ENCODE assay signal across 11 cellular contexts in the genomic region with DNA sequence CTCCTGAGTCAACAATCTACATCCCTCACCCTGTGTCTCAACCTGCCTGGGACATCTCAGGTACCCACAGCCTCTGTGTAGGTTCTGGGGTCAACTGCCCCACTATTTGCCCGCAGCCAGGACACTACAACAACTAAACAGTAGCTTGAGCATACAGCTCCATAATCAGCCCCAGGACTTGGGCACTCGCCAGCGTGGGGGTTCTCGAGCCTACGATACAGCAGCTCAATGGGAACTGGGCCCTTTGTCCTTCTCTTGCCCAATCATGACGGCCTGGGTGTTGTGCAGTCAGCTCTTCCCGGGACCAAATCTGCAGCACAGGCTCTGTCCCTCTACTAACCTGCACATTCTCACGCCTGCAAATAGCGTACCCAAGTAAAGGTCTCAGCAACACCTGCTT. TPM values are rescaled to one million over a fixed set of nuclear protein-coding genes. Genes with fewer than 3 reads are reported as not detected.
DNase-seq lines count a peak whose midpoint lies in the region; ATAC-seq lines count a peak whose summit lies in the region.
"Had no signal": no experiment of that assay in that cellular context is flagged by ENCODE, and none has a peak within 500 bp of the region (broad histone marks: within the 10 kb centered on the region; RNA-seq: fewer than 3 reads in every experiment).

No MANE protein-coding gene starts in this region.

- intact Hi-C loops in activated CD4-positive, alpha-beta memory T cell treated with anti-CD3 and anti-CD28 coated beads for 36 hours (cut with micrococcal nuclease) = no loop called here

- peaks cover 21 to 23% of the 10 kb centered on the region in 2 donors for H3K36me3 ChIP-seq in stomach smooth muscle (ENCODE audit: control insufficient read depth in 2 of 2, insufficient read depth in 2 of 2, low read length in 2 of 2)

- peaks cover 58% of the 10 kb centered on the region for H3K9me3 Mint-ChIP-seq in activated naive CD4-positive, alpha-beta T cell treated with anti-CD3 and anti-CD28 coated beads, Interleukin-2, amount 10 ng/mL, durations not matched to agents 7 days and 5 days
- peaks cover 50 to 58% of the 10 kb centered on the region in 2 donors for H3K9me3 Mint-ChIP-seq in activated naive CD4-positive, alpha-beta T cell treated with anti-CD3 and anti-CD28 coated beads, Interleukin-2, amount 50 U/mL, for 72 hours
- peaks cover 68% of the 10 kb centered on the region for H3K9me3 Mint-ChIP-seq in activated CD4-positive, alpha-beta memory T cell treated with anti-CD3 and anti-CD28 coated beads for 36 hours

- H3K4me3 Mint-ChIP-seq in activated naive CD4-positive, alpha-beta T cell treated with anti-CD3 and anti-CD28 coated beads, Interleukin-2, amount 10 ng/mL, durations not matched to agents 7 days and 5 days = peak overlapping the region; percentile 88
- H3K4me3 Mint-ChIP-seq in activated CD4-positive, alpha-beta memory T cell treated with anti-CD3 and anti-CD28 coated beads for 36 hours = peak overlapping the region; percentile 87

- POLR2A ChIA-PET in activated CD4-positive, alpha-beta memory T cell treated with anti-CD3 and anti-CD28 coated beads for 36 hours (lab: Charles Lee) = no interaction called here

- H3K27ac ChIP-seq in stomach smooth muscle (ENCODE audit: low read length) = no peak overlapping the region
- H3K27ac ChIP-seq: testis had no signal

- H3K4me1 ChIP-seq in stomach smooth muscle (ENCODE audit: control insufficient read depth, insufficient read depth, low read length) = peaks cover 13% of the 10 kb centered on the region

- no peak for DNase-seq in activated naive CD4-positive, alpha-beta T cell treated with anti-CD3 and anti-CD28 coated beads, Interleukin-2, amount 10 ng/mL, durations not matched to agents 7 days and 5 days
- no peak for DNase-seq in activated naive CD4-positive, alpha-beta T cell treated with anti-CD3 and anti-CD28 coated beads, Interleukin-2, amount 50 U/mL, for 72 hours (ENCODE audit: low spot score in 2 of 2)
- DNase-seq in activated CD4-positive, alpha-beta memory T cell treated with anti-CD3 and anti-CD28 coated beads for 36 hours = no peak
- no peak for DNase-seq in activated CD4-positive, CD25-positive, alpha-beta regulatory T cell treated with anti-CD3 and anti-CD28 coated beads, Interleukin-2, amount 50 U/mL, for 72 hours
- DNase-seq in GF-D8 (lab: John Stamatoyannopoulos, UW) (no peak), activated gamma-delta T cell treated with Interleukin-2 at 50 U/mL for 16 hours (no peak)
- DNase-seq: NCI-H82, testis had no signal

- H3K4me3 ChIP-seq in iPS-18c (ENCODE audit: insufficient read depth, low read depth, low read length) (peak overlapping the region; percentile 100), stomach smooth muscle (ENCODE audit: low read length in 2 of 2) (peak overlapping the region; percentile 99)

- ATAC-seq in activated naive CD4-positive, alpha-beta T cell treated with anti-CD3 and anti-CD28 coated beads, Interleukin-2, amount 50 U/mL, for 72 hours = no peak

- H3K27me3 ChIP-seq in stomach smooth muscle (ENCODE audit: control insufficient read depth in 1 of 2, insufficient read depth in 2 of 2, low read length in 2 of 2) = no peaks in the 10 kb centered on the region
- H3K27me3 ChIP-seq: testis had no signal

- H3K27ac Mint-ChIP-seq in activated naive CD4-positive, alpha-beta T cell treated with anti-CD3 and anti-CD28 coated beads, Interleukin-2, amount 10 ng/mL, durations not matched to agents 7 days and 5 days = no peak overlapping the region
- peak overlapping the region in 1 of 2 donors; percentile 89 for H3K27ac Mint-ChIP-seq in activated naive CD4-positive, alpha-beta T cell treated with anti-CD3 and anti-CD28 coated beads, Interleukin-2, amount 50 U/mL, for 72 hours
- H3K27ac Mint-ChIP-seq in activated CD4-positive, alpha-beta memory T cell treated with anti-CD3 and anti-CD28 coated beads for 36 hours = no peak overlapping the region

- peaks cover 17% of the 10 kb centered on the region for H3K9me3 ChIP-seq in iPS-18c (ENCODE audit: control insufficient read depth, insufficient read depth, low read length)
- peaks cover 6 to 20% of the 10 kb centered on the region in 2 donors for H3K9me3 ChIP-seq in stomach smooth muscle (ENCODE audit: control insufficient read depth in 2 of 2, low read length in 2 of 2)
- H3K9me3 ChIP-seq: testis had no signal

- peaks cover 4% of the 10 kb centered on the region for H3K27me3 Mint-ChIP-seq in activated naive CD4-positive, alpha-beta T cell treated with anti-CD3 and anti-CD28 coated beads, Interleukin-2, amount 10 ng/mL, durations not matched to agents 7 days and 5 days
- H3K27me3 Mint-ChIP-seq in activated CD4-positive, alpha-beta memory T cell treated with anti-CD3 and anti-CD28 coated beads for 36 hours = peaks cover 3% of the 10 kb centered on the region

- no peak overlapping the region for H3K9ac ChIP-seq in stomach smooth muscle (ENCODE audit: low read length in 2 of 2)

- CTCF ChIA-PET in activated naive CD4-positive, alpha-beta T cell treated with anti-CD3 and anti-CD28 coated beads, Interleukin-2, amount 10 ng/mL, durations not matched to agents 7 days and 5 days (lab: Charles Lee) = no interaction called here
- CTCF ChIA-PET in activated CD4-positive, alpha-beta memory T cell treated with anti-CD3 and anti-CD28 coated beads for 36 hours (lab: Charles Lee) = no interaction called here

- H3K36me3 Mint-ChIP-seq in activated naive CD4-positive, alpha-beta T cell treated with anti-CD3 and anti-CD28 coated beads, Interleukin-2, amount 10 ng/mL, durations not matched to agents 7 days and 5 days = peaks cover 66% of the 10 kb centered on the region
- H3K36me3 Mint-ChIP-seq in activated naive CD4-positive, alpha-beta T cell treated with anti-CD3 and anti-CD28 coated beads, Interleukin-2, amount 50 U/mL, for 72 hours = peaks cover 64 to 84% of the 10 kb centered on the region in 2 donors
- peaks cover 63% of the 10 kb centered on the region for H3K36me3 Mint-ChIP-seq in activated CD4-positive, alpha-beta memory T cell treated with anti-CD3 and anti-CD28 coated beads for 36 hours

- H3K4me1 Mint-ChIP-seq in activated naive CD4-positive, alpha-beta T cell treated with anti-CD3 and anti-CD28 coated beads, Interleukin-2, amount 10 ng/mL, durations not matched to agents 7 days and 5 days = peaks cover 29% of the 10 kb centered on the region
- H3K4me1 Mint-ChIP-seq in activated CD4-positive, alpha-beta memory T cell treated with anti-CD3 and anti-CD28 coated beads for 36 hours (ENCODE audit: low read depth) = peaks cover 24% of the 10 kb centered on the region

RNA-seq across cellular contexts. Expression of a gene that starts 1.3 kb away (rescaled TPM):
- 1 to 10 TPM; 8.2 to 9.6 TPM for total RNA-seq in activated naive CD4-positive, alpha-beta T cell treated with anti-CD3 and anti-CD28 coated beads, Interleukin-2, amount 50 U/mL, for 72 hours
- total RNA-seq in activated CD4-positive, alpha-beta memory T cell treated with anti-CD3 and anti-CD28 coated beads for 36 hours = 1 to 10 TPM; 4.3 to 5.4 TPM

RNA-seq across cellular contexts. Expression of a gene that starts 30.5 kb away (rescaled TPM):
- total RNA-seq in activated naive CD4-positive, alpha-beta T cell treated with anti-CD3 and anti-CD28 coated beads, Interleukin-2, amount 50 U/mL, for 72 hours = not detected
- total RNA-seq in activated CD4-positive, alpha-beta memory T cell treated with anti-CD3 and anti-CD28 coated beads for 36 hours = not detected
- total RNA-seq: pulmonary artery endothelial cell had no signal

RNA-seq across cellular contexts. Expression of a gene that starts 50.7 kb away (rescaled TPM):
- total RNA-seq in activated naive CD4-positive, alpha-beta T cell treated with anti-CD3 and anti-CD28 coated beads, Interleukin-2, amount 50 U/mL, for 72 hours = 1 to 10 TPM in 1 of 2 donors, under 1 TPM in 1; 0.09 to 1.2 TPM
- total RNA-seq in activated CD4-positive, alpha-beta memory T cell treated with anti-CD3 and anti-CD28 coated beads for 36 hours = under 1 TPM; 0.05 TPM
